17 cellular contexts compared by ENCODE assay signal in genomic region chr7:136685506-136685905, GRCh38.
"Had no signal": no experiment of that assay in that cellular context is flagged by ENCODE, and none has a peak within 500 bp of the region (broad histone marks: within the 10 kb centered on the region; RNA-seq: fewer than 3 reads in every experiment).

No MANE protein-coding gene starts in this region.

- H3K4me2 ChIP-seq: hepatocyte had no signal

- H3K79me2 ChIP-seq: hepatocyte had no signal

- H3K4me1 Mint-ChIP-seq: stimulated activated memory B cell treated with anti-CD40 and anti-IgM and Interleukin-4, amounts not matched to agents 10 μg/mL and 1 μg/mL and 100 μg/mL, for 72 hours had no signal

- H3K4me3 ChIP-seq: hepatocyte, prostate gland, spleen, transverse colon had no signal

- H3K9me3 ChIP-seq: neutrophil, prostate gland, transverse colon had no signal

- H3K27ac ChIP-seq: hepatocyte, neutrophil, prostate gland, spleen, transverse colon had no signal

- H3K27ac Mint-ChIP-seq: activated CD8-positive, alpha-beta T cell treated with anti-CD3 and anti-CD28 coated beads, Interleukin-2, amount 10 ng/mL, durations not matched to agents 7 days and 5 days; stimulated activated memory B cell treated with anti-CD40 and anti-IgM and Interleukin-4, amounts not matched to agents 10 μg/mL and 1 μg/mL and 100 μg/mL, for 72 hours; T-helper 1 cell treated with Interleukin-12 subunit alpha and Interleukin-12 subunit beta and Interleukin-4 antibody, amounts not matched to agents 30 μg/mL and 1 μg/mL, for 36 hours had no signal

- H3K27me3 ChIP-seq: hepatocyte, neutrophil, spleen, transverse colon had no signal

- H3K9me3 Mint-ChIP-seq: T-helper 1 cell treated with Interleukin-12 subunit alpha and Interleukin-12 subunit beta and Interleukin-4 antibody, amounts not matched to agents 30 μg/mL and 1 μg/mL, for 36 hours had no signal

- DNase-seq: activated CD4-positive, alpha-beta T cell treated with anti-CD3 and anti-CD28 coated beads for 48 hours; activated CD8-positive, alpha-beta memory T cell treated with anti-CD3 and anti-CD28 coated beads, Interleukin-2, amount 50 U/mL, for 48 hours; activated CD8-positive, alpha-beta T cell treated with anti-CD3 and anti-CD28 coated beads, Interleukin-2, amount 10 ng/mL, durations not matched to agents 7 days and 5 days; activated naive CD4-positive, alpha-beta T cell treated with Interleukin-2 at 50 U/mL for 16 hours; central memory CD4-positive, alpha-beta T cell; cortex of kidney; effector memory CD4-positive, alpha-beta T cell; kidney; spleen; stimulated activated CD4-positive, alpha-beta T cell treated with anti-CD3 and anti-CD28 coated beads, Interleukin-1b, Interleukin-23, amount 100 ng/mL, for 48 hours; substantia nigra; transverse colon had no signal

- H3K4me1 ChIP-seq: prostate gland, spleen, transverse colon had no signal

- H3K27me3 Mint-ChIP-seq: stimulated activated memory B cell treated with anti-CD40 and anti-IgM and Interleukin-4, amounts not matched to agents 10 μg/mL and 1 μg/mL and 100 μg/mL, for 72 hours had no signal

- H3K36me3 Mint-ChIP-seq: stimulated activated memory B cell treated with anti-CD40 and anti-IgM and Interleukin-4, amounts not matched to agents 10 μg/mL and 1 μg/mL and 100 μg/mL, for 72 hours had no signal

- H3K4me3 Mint-ChIP-seq: activated CD8-positive, alpha-beta T cell treated with anti-CD3 and anti-CD28 coated beads, Interleukin-2, amount 10 ng/mL, durations not matched to agents 7 days and 5 days; stimulated activated memory B cell treated with anti-CD40 and anti-IgM and Interleukin-4, amounts not matched to agents 10 μg/mL and 1 μg/mL and 100 μg/mL, for 72 hours; T-helper 1 cell treated with Interleukin-12 subunit alpha and Interleukin-12 subunit beta and Interleukin-4 antibody, amounts not matched to agents 30 μg/mL and 1 μg/mL, for 36 hours had no signal

- H3K36me3 ChIP-seq: neutrophil, prostate gland, spleen, transverse colon had no signal

- H2AFZ ChIP-seq: hepatocyte had no signal
